Comparison of ENCODE assay signal across 16 cellular contexts in the genomic region with DNA sequence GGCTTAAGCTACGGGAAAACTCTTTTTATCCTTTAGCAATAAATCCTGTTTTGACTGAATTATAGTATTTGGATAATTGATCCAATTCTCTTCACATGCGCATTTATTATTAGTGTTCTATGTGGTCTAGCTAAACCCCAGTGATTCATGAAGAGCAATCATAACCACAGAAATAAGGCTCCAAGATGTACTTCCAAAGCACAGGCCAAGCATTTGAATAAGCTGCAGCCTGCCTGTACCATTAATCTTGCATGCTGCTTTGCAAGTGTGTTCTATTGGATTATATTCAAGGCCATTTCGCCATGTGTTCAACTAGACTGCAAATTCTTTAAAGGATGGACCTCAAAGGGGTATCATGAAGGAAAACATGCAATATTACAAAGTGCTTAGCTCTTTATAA.
DNase-seq lines count a peak whose midpoint lies in the region.
"Had no signal": no experiment of that assay in that cellular context is flagged by ENCODE, and none has a peak within 500 bp of the region (broad histone marks: within the 10 kb centered on the region; RNA-seq: fewer than 3 reads in every experiment).

No MANE protein-coding gene starts in this region.

- in situ Hi-C loops in G401 (cut with HindIII; ENCODE audit: low sequenced_read_pairs), result no loop called here

- DNase-seq in AG08395 (ENCODE audit: low spot score) (peak; percentile 9), NCI-H1048 (lab: John Stamatoyannopoulos, UW) (peak; percentile 67), amniotic epithelial cell (ENCODE audit: low read depth) (peak; percentile 33), myocyte (ENCODE audit: low read depth) (peak; percentile 13), NCI-H1930 (lab: John Stamatoyannopoulos, UW) (no peak), 8988T (no peak), G401 (ENCODE audit: low spot score) (no peak), OCI-M1 (lab: John Stamatoyannopoulos, UW) (no peak)
- DNase-seq: ACHN; CD8-positive, alpha-beta T cell; COR-L47; DMS153; DMS79 treated with DMSO at 0.1 percent for 48 hours; EL; GDM1; GM23248 had no signal

Comparison
In these comparisons a context has a peak if more than half of its experiments do, and no peak if none do; other contexts are left out.
1. DNase-seq: peak in AG08395 (single experiment), NCI-H1048 (single experiment), amniotic epithelial cell (single experiment) and myocyte (single experiment); none in NCI-H1930 (0 of 2), 8988T (single experiment), G401 (single experiment) and OCI-M1 (single experiment).